In genomic region chrX:53440631-53441517, GRCh38 we compare ENCODE assay signal across 8 cellular contexts. TPM values are rescaled to one million over a fixed set of nuclear protein-coding genes. Genes with fewer than 3 reads are reported as not detected.
DNase-seq lines count a peak whose midpoint lies in the region; ATAC-seq lines count a peak whose summit lies in the region.

No MANE protein-coding gene starts in this region.

- 14 to 26% methylated on average over 36 to 39 of the region's 39 CpGs for WGBS in aorta, 2 donors

- H3K9me3 Mint-ChIP-seq in natural killer cell treated with Interleukin-12 subunit alpha and Interleukin-12 subunit beta and Interleukin-15 and Interleukin-18, amount 100 ng/mL, for 72 hours = no peaks in the 10 kb centered on the region

- H3K4me1 Mint-ChIP-seq in natural killer cell treated with Interleukin-12 subunit alpha and Interleukin-12 subunit beta and Interleukin-15 and Interleukin-18, amount 100 ng/mL, for 72 hours (ENCODE audit: low read depth in 2 of 2) = peaks cover 14 to 32% of the 10 kb centered on the region in 2 donors

- peak overlapping the region; percentile 52 to 67 for H3K27ac Mint-ChIP-seq in natural killer cell treated with Interleukin-12 subunit alpha and Interleukin-12 subunit beta and Interleukin-15 and Interleukin-18, amount 100 ng/mL, for 72 hours

- H3K4me3 Mint-ChIP-seq in natural killer cell treated with Interleukin-12 subunit alpha and Interleukin-12 subunit beta and Interleukin-15 and Interleukin-18, amount 100 ng/mL, for 72 hours = peak overlapping the region; percentile 80

- no peaks in the 10 kb centered on the region for H3K36me3 Mint-ChIP-seq in natural killer cell treated with Interleukin-12 subunit alpha and Interleukin-12 subunit beta and Interleukin-15 and Interleukin-18, amount 100 ng/mL, for 72 hours

- H3K27me3 Mint-ChIP-seq in natural killer cell treated with Interleukin-12 subunit alpha and Interleukin-12 subunit beta and Interleukin-15 and Interleukin-18, amount 100 ng/mL, for 72 hours = peaks cover 0 to 15% of the 10 kb centered on the region in 2 donors

- H3K4me3 ChIP-seq in aorta (ENCODE audit: low read length in 2 of 2) = no peak overlapping the region

- no peaks in the 10 kb centered on the region for H3K27me3 ChIP-seq in aorta (ENCODE audit: control insufficient read depth in 1 of 2, insufficient read depth in 2 of 2, low read length in 1 of 2)

- peak; percentile 3 to 52 for ATAC-seq in natural killer cell treated with Interleukin-12 subunit alpha and Interleukin-12 subunit beta and Interleukin-15 and Interleukin-18, amount 100 ng/mL, for 72 hours
- peak; percentile 66 for ATAC-seq in aorta (ENCODE audit: low FRiP score)
- ATAC-seq in HG02610 (IDR thresholded peaks at IDR 0.05; ENCODE audit: unreplicated experiment) = no peak

- no peaks in the 10 kb centered on the region for H3K9me3 ChIP-seq in aorta (ENCODE audit: control insufficient read depth, low read length)

- intact Hi-C loops in aorta (cut with DNase I) = no loop called here

- DNase-seq in ELF-1 (ENCODE audit: low read depth, low spot score) = peak; percentile 61
- DNase-seq in NCI-H1092 (lab: John Stamatoyannopoulos, UW) = peak; percentile 21
- peak; percentile 5 for DNase-seq in activated CD8-positive, alpha-beta memory T cell treated with anti-CD3 and anti-CD28 coated beads, Interleukin-2, amount 50 U/mL, for 1 hour (ENCODE audit: extremely low read depth)
- DNase-seq in fibroblast of gingiva (ENCODE audit: low read depth) = peak; percentile 63
- DNase-seq in natural killer cell treated with Interleukin-12 subunit alpha and Interleukin-12 subunit beta and Interleukin-15 and Interleukin-18, amount 100 ng/mL, for 72 hours (ENCODE audit: low spot score) = peak; percentile 72
- DNase-seq in aorta = peak; percentile 80 to 91
- DNase-seq in pons (ENCODE audit: low spot score) = no peak

- H3K4me1 ChIP-seq in aorta (ENCODE audit: control insufficient read depth in 1 of 2, insufficient read depth in 2 of 2, low read length in 2 of 2) = no peaks in the 10 kb centered on the region

- no peak overlapping the region for H3K27ac ChIP-seq in aorta (ENCODE audit: low read depth in 1 of 2, low read length in 2 of 2)

- H3K36me3 ChIP-seq in aorta (ENCODE audit: control insufficient read depth in 1 of 2, insufficient read depth in 2 of 2, low read length in 1 of 2) = no peaks in the 10 kb centered on the region

RNA-seq across cellular contexts. Expression of gene HSD17B10, which starts 6.7 kb away (rescaled TPM):
- total RNA-seq in natural killer cell treated with Interleukin-12 subunit alpha and Interleukin-12 subunit beta and Interleukin-15 and Interleukin-18, amount 100 ng/mL, for 72 hours = 100 to 1,000 TPM; 108 to 129 TPM
- 10 to 100 TPM; 51.0 to 64.2 TPM for total RNA-seq in aorta
- 10 to 100 TPM; 75.8 to 86.0 TPM for polyA plus RNA-seq in aorta

RNA-seq across cellular contexts. Expression of gene RIBC1, which starts 18.2 kb away (rescaled TPM):
- 1 to 10 TPM; 1.1 to 1.5 TPM for total RNA-seq in natural killer cell treated with Interleukin-12 subunit alpha and Interleukin-12 subunit beta and Interleukin-15 and Interleukin-18, amount 100 ng/mL, for 72 hours
- under 1 TPM; 0.48 to 0.58 TPM for total RNA-seq in aorta
- 1 to 10 TPM in 1 of 2 donors, under 1 TPM in 1; 0.69 to 1.0 TPM for polyA plus RNA-seq in aorta

RNA-seq across cellular contexts. Expression of gene SMC1A, which starts 18.4 kb away (rescaled TPM):
- total RNA-seq in natural killer cell treated with Interleukin-12 subunit alpha and Interleukin-12 subunit beta and Interleukin-15 and Interleukin-18, amount 100 ng/mL, for 72 hours = 100 to 1,000 TPM; 146 to 147 TPM
- 10 to 100 TPM; 53.9 to 57.3 TPM for total RNA-seq in aorta
- polyA plus RNA-seq in aorta = 1 to 10 TPM; 5.6 to 9.0 TPM
